In the genomic region with DNA sequence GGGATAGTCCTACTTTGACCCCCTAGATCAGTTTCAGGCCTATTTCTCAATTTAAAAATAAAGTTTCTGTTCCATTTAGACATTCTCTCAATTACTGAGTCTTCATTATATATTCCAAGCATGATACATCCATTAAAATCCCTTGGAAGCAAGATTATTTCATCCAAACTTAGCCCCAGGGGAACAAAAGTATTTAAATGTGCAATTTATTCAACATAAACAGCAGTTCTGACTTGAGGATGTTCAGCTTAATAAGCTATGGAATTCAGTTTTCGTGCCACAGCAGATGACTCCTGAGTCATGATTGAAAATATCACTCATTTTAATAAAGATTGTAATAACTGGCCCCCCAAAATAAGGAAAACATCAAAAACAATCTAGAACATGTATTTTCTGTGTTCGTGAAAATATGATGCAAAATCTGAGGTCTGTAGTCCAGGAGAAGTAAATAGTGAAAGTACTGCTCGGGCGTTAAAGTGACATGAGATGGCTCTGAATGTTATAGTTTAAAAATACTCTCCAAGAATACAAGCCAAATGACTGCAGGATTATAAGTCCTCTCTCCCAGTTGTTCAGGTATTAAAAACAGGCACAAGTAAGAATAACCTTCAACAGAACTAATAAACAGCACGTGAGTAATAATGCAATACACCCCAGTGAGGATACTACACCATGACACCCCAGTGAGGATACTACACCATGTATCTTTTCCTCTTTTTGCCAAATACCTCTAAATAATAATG, we compare ENCODE assay signal across 12 cellular contexts.
A peak's percentile ranks its signal among the peaks of the same experiment; 100 is the strongest.
DNase-seq lines count a peak whose midpoint lies in the region; ATAC-seq, FAIRE-seq and TF ChIP-seq lines count a peak whose summit lies in the region.
"Had no signal": no experiment of that assay in that cellular context is flagged by ENCODE, and none has a peak within 500 bp of the region (broad histone marks: within the 10 kb centered on the region; RNA-seq: fewer than 3 reads in every experiment).

No MANE protein-coding gene starts in this region.

- CTCF ChIA-PET in AG04449 (lab: Yijun Ruan, JAX) = interaction anchor here (0.8 to 15.8 kb wide), 19 partner anchors 13 to 654 kb away, joined by 3 to 293 read pairs (median 6); no protein-coding TSS in a partner anchor
- CTCF ChIA-PET in HCT116 (lab: Charles Lee) = interaction anchor here (1.1 to 2.6 kb wide), 6 partner anchors 29 to 65 kb away, joined by 3 to 20 read pairs (median 3); no protein-coding TSS in a partner anchor
- CTCF ChIA-PET in GM12878 (lab: Yijun Ruan, JAX) = interaction anchor here (0.6 to 4.9 kb wide), 19 partner anchors 8 to 393 kb away, joined by 3 to 55 read pairs (median 4); no protein-coding TSS in a partner anchor

- TF ChIP-seq CTCF in AG04449 (IDR thresholded peaks at IDR 0.05; ENCODE audit: insufficient read depth, low read length, missing control alignments) (no peak), HCT116 (IDR thresholded peaks at IDR 0.05 in 2 of 3, conservative IDR thresholded peaks at IDR 0.05 in 1 of 3; ENCODE audit: borderline replicate concordance in 1 of 3, insufficient read depth in 1 of 3, low read depth in 2 of 3, low read length in 2 of 3) (no peak), GM12878 (IDR thresholded peaks at IDR 0.05 in 2 of 3, conservative IDR thresholded peaks at IDR 0.05 in 1 of 3; ENCODE audit: control insufficient read depth in 2 of 3, extremely low read depth in 1 of 3, insufficient read depth in 1 of 3, low read depth in 3 of 3, low read length in 3 of 3) (no peak), right atrium auricular region (IDR thresholded peaks at IDR 0.05) (no peak), endodermal cell (conservative IDR thresholded peaks at IDR 0.05) (no peak), colonic mucosa (IDR thresholded peaks at IDR 0.05) (no peak)

- H3K4me3 Mint-ChIP-seq in endodermal cell = no peak overlapping the region
- H3K4me3 Mint-ChIP-seq: activated naive CD8-positive, alpha-beta T cell had no signal

- H3K27ac ChIP-seq in HCT116 (ENCODE audit: low read depth, low read length) (no peak overlapping the region), GM12878 (ENCODE audit: control insufficient read depth, insufficient read depth) (no peak overlapping the region), right atrium auricular region (peak overlapping the region; percentile 0 to 82), endodermal cell (ENCODE audit: low read depth, low read length) (no peak overlapping the region), colonic mucosa (no peak overlapping the region)
- H3K27ac ChIP-seq: neutrophil had no signal

- peaks cover 3% of the 10 kb centered on the region for H3K4me1 Mint-ChIP-seq in endodermal cell

- H3K9me3 Mint-ChIP-seq in endodermal cell = no peaks in the 10 kb centered on the region

- SMC1A ChIA-PET in GM12878 (lab: Charles Lee; ENCODE audit: uncharacterized antibody, unreplicated experiment) = interaction anchor here (1.0 to 2.0 kb wide), 8 partner anchors 10 to 389 kb away, joined by 3 to 8 read pairs (median 4); no protein-coding TSS in a partner anchor

- WGBS in GM12878 (ENCODE audit: insufficient coverage, insufficient replicate concordance, low lambda C conversion rate, missing lambda C conversion rate) = 13% methylated on average over 5 of the region's 5 CpGs
- WGBS in endodermal cell (ENCODE audit: insufficient coverage in 1 of 2, insufficient read length in 1 of 2), 2 experiments = 90 to 94% methylated on average over 4 of the region's 5 CpGs

- H3K9ac ChIP-seq in HCT116 (ENCODE audit: low read length) (no peak overlapping the region), GM12878 (ENCODE audit: control insufficient read depth, insufficient read depth, low read length) (no peak overlapping the region), endodermal cell (ENCODE audit: extremely low read depth, low read length, poor library complexity, severe bottlenecking) (no peak overlapping the region), colonic mucosa (ENCODE audit: low read depth in 2 of 2, low read length in 2 of 2) (no peak overlapping the region)

- H3K9me3 ChIP-seq in HCT116 (ENCODE audit: control insufficient read depth in 1 of 2, insufficient read depth in 1 of 2, low read depth in 1 of 2, low read length in 2 of 2) (no peaks in the 10 kb centered on the region), GM12878 (replicated peaks; ENCODE audit: control insufficient read depth, insufficient read depth, low read length) (no peaks in the 10 kb centered on the region), right atrium auricular region (no peaks in the 10 kb centered on the region), endodermal cell (ENCODE audit: control insufficient read depth, low read length) (no peaks in the 10 kb centered on the region), colonic mucosa (no peaks in the 10 kb centered on the region)
- H3K9me3 ChIP-seq: neutrophil had no signal

- RAD21 ChIA-PET in HCT116 (lab: Charles Lee; ENCODE audit: low non-redundant PET in 1 of 2, low total read pairs in 2 of 2, uncharacterized antibody in 2 of 2, unreplicated experiment in 2 of 2) = no interaction called here
- RAD21 ChIA-PET in GM12878 (lab: Charles Lee; ENCODE audit: unreplicated experiment) = interaction anchor here (0.6 to 2.8 kb wide), 2 partner anchors 194 to 389 kb away, joined by 3 to 17 read pairs; no protein-coding TSS in a partner anchor

- TF ChIP-seq RAD21 in HCT116 (IDR thresholded peaks at IDR 0.05; ENCODE audit: low read depth) = no peak
- TF ChIP-seq RAD21 in GM12878 (IDR thresholded peaks at IDR 0.05; ENCODE audit: insufficient read depth, low read depth, low read length) = no peak

- peak overlapping the region; percentile 76 for H2AFZ ChIP-seq in HCT116 (ENCODE audit: low read depth, low read length, poor library complexity, severe bottlenecking)
- H2AFZ ChIP-seq in GM12878 (ENCODE audit: control insufficient read depth, low read depth, low read length) = no peak overlapping the region

- H3K79me2 ChIP-seq in HCT116 (ENCODE audit: insufficient read depth, low read length) = no peaks in the 10 kb centered on the region
- no peaks in the 10 kb centered on the region for H3K79me2 ChIP-seq in GM12878 (ENCODE audit: control insufficient read depth, insufficient read depth, low read length)

- peak overlapping the region; percentile 51 for H3K4me2 ChIP-seq in HCT116 (ENCODE audit: low read length)
- H3K4me2 ChIP-seq in GM12878 (ENCODE audit: control insufficient read depth, insufficient read depth) = peak overlapping the region; percentile 27; the same call in 1 of the 2 replicates

- H3K9me2 ChIP-seq in HCT116 (ENCODE audit: insufficient read depth) = no peaks in the 10 kb centered on the region

- intact Hi-C loops in HCT116 (cut with micrococcal nuclease) = loop anchor here (1.0 to 5.0 kb wide), 2 partner anchors 60 to 653 kb away; no protein-coding TSS in a partner anchor
- intact Hi-C loops in GM12878 (cut with micrococcal nuclease; ENCODE audit: unreplicated experiment) = loop anchor here (1.0 kb wide), 2 partner anchors 60 to 389 kb away; no protein-coding TSS in a partner anchor
- intact Hi-C loops in colonic mucosa (cut with DNase I) = loop anchor here (5.0 kb wide), 1 partner anchor 57 kb away; no protein-coding TSS in a partner anchor

- no peak for TF ChIP-seq EP300 in GM12878 (IDR thresholded peaks at IDR 0.05; ENCODE audit: borderline replicate concordance in 1 of 2, control insufficient read depth in 1 of 2, low read depth in 2 of 2, low read length in 2 of 2)

- no peak for ATAC-seq in HCT116
- ATAC-seq in GM12878 = peak; percentile 25; the same call in 2 of the 3 replicates

- no peak for FAIRE-seq in GM12878 (lab: Jason Lieb, UNC)

- peak; percentile 50 for DNase-seq in AG04449 (ENCODE audit: low read depth, low spot score)
- no peak for DNase-seq in HCT116 (ENCODE audit: low read depth, low spot score)
- no peak for DNase-seq in GM12878 (ENCODE audit: low read depth, low spot score)
- DNase-seq in right atrium auricular region (ENCODE audit: low spot score) = no peak
- no peak for DNase-seq in endodermal cell
- no peak for DNase-seq in superior temporal gyrus (ENCODE audit: extremely low spot score)
- no peak for DNase-seq in activated CD4-positive, CD25-positive, alpha-beta regulatory T cell treated with anti-CD3 and anti-CD28 coated beads, Interleukin-2, amount 50 U/mL, for 72 hours
- DNase-seq in colonic mucosa = no peak
- DNase-seq: NCI-H1048, substantia nigra had no signal

- no peak overlapping the region for H3K27ac Mint-ChIP-seq in endodermal cell
- H3K27ac Mint-ChIP-seq: activated naive CD8-positive, alpha-beta T cell had no signal

- no peak for TF ChIP-seq POLR2A in HCT116 (IDR thresholded peaks at IDR 0.05; ENCODE audit: borderline replicate concordance, extremely low read depth, insufficient read depth, insufficient read length)
- no peak for TF ChIP-seq POLR2A in GM12878 (IDR thresholded peaks at IDR 0.05; ENCODE audit: low read depth, low read length)

- H3K27me3 ChIP-seq in HCT116 (ENCODE audit: insufficient read depth, low read length) (no peaks in the 10 kb centered on the region), GM12878 (replicated peaks in 1 of 2; ENCODE audit: control insufficient read depth in 2 of 2, insufficient read depth in 2 of 2, low read length in 1 of 2) (no peaks in the 10 kb centered on the region), right atrium auricular region (no peaks in the 10 kb centered on the region), endodermal cell (ENCODE audit: control insufficient read depth, insufficient read depth, low read length, poor library complexity, severe bottlenecking) (no peaks in the 10 kb centered on the region), colonic mucosa (no peaks in the 10 kb centered on the region)
- H3K27me3 ChIP-seq: neutrophil had no signal

- BruUV-seq in HCT116 (replicated peaks; lab: Mats Ljungman, UMichigan) = no TSS peak
- no TSS peak for BruUV-seq in GM12878 (replicated peaks; lab: Mats Ljungman, UMichigan)

- H3K4me1 ChIP-seq in HCT116 (ENCODE audit: control insufficient read depth in 1 of 2, insufficient read depth in 2 of 2, low read length in 2 of 2) (peaks cover 2 to 6% of the 10 kb centered on the region in 2 experiments; a peak in 1 of 4 replicates), GM12878 (ENCODE audit: control insufficient read depth, insufficient read depth, low read length) (no peaks in the 10 kb centered on the region), right atrium auricular region (peaks cover 0 to 27% of the 10 kb centered on the region in 2 donors), endodermal cell (ENCODE audit: control insufficient read depth, insufficient read depth, low read length) (no peaks in the 10 kb centered on the region), colonic mucosa (no peaks in the 10 kb centered on the region)

- peaks cover 4% of the 10 kb centered on the region for H3K27me3 Mint-ChIP-seq in endodermal cell (ENCODE audit: insufficient read depth)
- H3K27me3 Mint-ChIP-seq: activated naive CD8-positive, alpha-beta T cell had no signal

- H3K36me3 ChIP-seq in HCT116 (ENCODE audit: control insufficient read depth in 1 of 2, insufficient read depth in 2 of 2, low read length in 2 of 2) (no peaks in the 10 kb centered on the region), GM12878 (ENCODE audit: control insufficient read depth in 2 of 2, insufficient read depth in 2 of 2, low read length in 1 of 2) (no peaks in the 10 kb centered on the region), right atrium auricular region (no peaks in the 10 kb centered on the region), endodermal cell (ENCODE audit: control insufficient read depth, insufficient read depth, low read length) (no peaks in the 10 kb centered on the region), colonic mucosa (no peaks in the 10 kb centered on the region)
- H3K36me3 ChIP-seq: neutrophil had no signal

- POLR2A ChIA-PET in AG04449 (lab: Yijun Ruan, JAX) (no interaction called here), HCT116 (lab: Charles Lee) (no interaction called here), GM12878 (lab: Charles Lee) (no interaction called here)

- H3K4me3 ChIP-seq in AG04449 (ENCODE audit: low read depth, low read length) = no peak overlapping the region
- no peak overlapping the region for H3K4me3 ChIP-seq in HCT116 (replicated peaks in 1 of 2; ENCODE audit: low read depth in 1 of 2, low read length in 2 of 2)
- H3K4me3 ChIP-seq in GM12878 = no peak overlapping the region
- H3K4me3 ChIP-seq in right atrium auricular region = no peak overlapping the region
- H3K4me3 ChIP-seq in endodermal cell (ENCODE audit: low read length) = no peak overlapping the region
- H3K4me3 ChIP-seq in colonic mucosa = no peak overlapping the region

- no peaks in the 10 kb centered on the region for H4K20me1 ChIP-seq in HCT116 (ENCODE audit: insufficient read depth)
- H4K20me1 ChIP-seq in GM12878 (ENCODE audit: control insufficient read depth, insufficient read depth) = no peaks in the 10 kb centered on the region

- H3K36me3 Mint-ChIP-seq in endodermal cell (ENCODE audit: low read depth) = no peaks in the 10 kb centered on the region

- in situ Hi-C loops in GM12878 (cut with MboI) = loop anchor here (10.0 kb wide), 1 partner anchor 395 kb away; no protein-coding TSS in a partner anchor

Comparison
In these comparisons a context has a peak if more than half of its experiments do, and no peak if none do; other contexts are left out.
1. H3K27ac ChIP-seq: peak in right atrium auricular region (2 of 2); none in HCT116 (single experiment), GM12878 (single experiment), endodermal cell (single experiment) and colonic mucosa (single experiment).